In genomic region chr2:177260398-177260797, GRCh38 we compare ENCODE assay signal across 12 cellular contexts. TPM values are rescaled to one million over a fixed set of nuclear protein-coding genes. Genes with fewer than 3 reads are reported as not detected.
A peak's percentile ranks its signal among the peaks of the same experiment; 100 is the strongest.
DNase-seq lines count a peak whose midpoint lies in the region; ATAC-seq, FAIRE-seq and TF ChIP-seq lines count a peak whose summit lies in the region.
"Had no signal": no experiment of that assay in that cellular context is flagged by ENCODE, and none has a peak within 500 bp of the region (broad histone marks: within the 10 kb centered on the region; RNA-seq: fewer than 3 reads in every experiment).

No MANE protein-coding gene starts in this region.

- H3K4me3 ChIP-seq in kidney (ENCODE audit: low read length in 2 of 2) (peak overlapping the region; percentile 27 to 30), suprapubic skin (peak overlapping the region; percentile 93)

- TF ChIP-seq EP300 in suprapubic skin (IDR thresholded peaks at IDR 0.05), result no peak

- peaks cover 28% of the 10 kb centered on the region for H3K36me3 Mint-ChIP-seq in activated T-cell treated with anti-CD3 and anti-CD28 coated beads, Interleukin-2, amount 50 U/mL, for 4 hours (ENCODE audit: insufficient read depth)
- peaks cover 30% of the 10 kb centered on the region for H3K36me3 Mint-ChIP-seq in activated naive CD8-positive, alpha-beta T cell treated with anti-CD3 and anti-CD28 coated beads, Interleukin-2, amount 10 ng/mL, durations not matched to agents 7 days and 5 days

- H3K27me3 ChIP-seq in suprapubic skin, result no peaks in the 10 kb centered on the region

- H3K36me3 ChIP-seq in kidney (ENCODE audit: control insufficient read depth in 1 of 2, insufficient read depth in 2 of 2, low read length in 2 of 2) (no peaks in the 10 kb centered on the region), suprapubic skin (no peaks in the 10 kb centered on the region)

- H3K4me3 Mint-ChIP-seq in activated T-cell treated with anti-CD3 and anti-CD28 coated beads, Interleukin-2, amount 50 U/mL, for 4 hours, result peak overlapping the region; percentile 67
- peak overlapping the region; percentile 67 for H3K4me3 Mint-ChIP-seq in activated naive CD8-positive, alpha-beta T cell treated with anti-CD3 and anti-CD28 coated beads, Interleukin-2, amount 10 ng/mL, durations not matched to agents 7 days and 5 days

- H3K27ac Mint-ChIP-seq in activated naive CD8-positive, alpha-beta T cell treated with anti-CD3 and anti-CD28 coated beads, Interleukin-2, amount 10 ng/mL, durations not matched to agents 7 days and 5 days, result peak overlapping the region; percentile 47

- peak overlapping the region in 1 of 2 donors; percentile 33 for H3K27ac ChIP-seq in kidney (ENCODE audit: low read depth in 2 of 2, low read length in 2 of 2)
- H3K27ac ChIP-seq in suprapubic skin, result no peak overlapping the region

- H3K4me1 ChIP-seq in kidney (ENCODE audit: control insufficient read depth in 1 of 2, insufficient read depth in 1 of 2, low read depth in 1 of 2, low read length in 2 of 2) (peaks cover 20 to 21% of the 10 kb centered on the region in 2 donors), suprapubic skin (peaks cover 63% of the 10 kb centered on the region)

- peaks cover 67% of the 10 kb centered on the region for H3K4me1 Mint-ChIP-seq in activated T-cell treated with anti-CD3 and anti-CD28 coated beads, Interleukin-2, amount 50 U/mL, for 4 hours (ENCODE audit: low read depth)
- H3K4me1 Mint-ChIP-seq in activated naive CD8-positive, alpha-beta T cell treated with anti-CD3 and anti-CD28 coated beads, Interleukin-2, amount 10 ng/mL, durations not matched to agents 7 days and 5 days, result peaks cover 48% of the 10 kb centered on the region

- ATAC-seq in activated T-cell treated with anti-CD3 and anti-CD28 coated beads, Interleukin-2, amount 50 U/mL, for 4 hours, result no peak
- no peak for ATAC-seq in activated naive CD8-positive, alpha-beta T cell treated with anti-CD3 and anti-CD28 coated beads, Interleukin-2, amount 10 ng/mL, durations not matched to agents 7 days and 5 days (ENCODE audit: low read depth)

- no peak for FAIRE-seq in kidney (lab: Jason Lieb, UNC)
- FAIRE-seq: H1 had no signal

- H3K9me3 ChIP-seq in kidney (ENCODE audit: control insufficient read depth in 1 of 2, low read length in 2 of 2) (no peaks in the 10 kb centered on the region), suprapubic skin (no peaks in the 10 kb centered on the region)

- DNase-seq in activated T-cell treated with anti-CD3 and anti-CD28 coated beads, Interleukin-2, amount 50 U/mL, for 4 hours, result no peak
- no peak for DNase-seq in activated T-cell treated with anti-CD3 and anti-CD28 coated beads for 4 hours
- no peak for DNase-seq in activated naive CD8-positive, alpha-beta T cell treated with anti-CD3 and anti-CD28 coated beads, Interleukin-2, amount 10 ng/mL, durations not matched to agents 7 days and 5 days
- DNase-seq in kidney, result no peak
- no peak for DNase-seq in suprapubic skin (ENCODE audit: low spot score in 2 of 2)
- no peak for DNase-seq in OCI-M1 (lab: John Stamatoyannopoulos, UW)
- DNase-seq in stimulated activated naive CD4-positive, alpha-beta T cell treated with Interleukin-2 at 50 U/mL for 16 hours (lab: John Stamatoyannopoulos, UW), result no peak
- DNase-seq in cerebellar cortex (ENCODE audit: low spot score), result no peak
- DNase-seq: AML-193, aorta, NCI-H345 had no signal

- 43% methylated on average over 1 of the region's 1 CpG for WGBS in suprapubic skin

- TF ChIP-seq POLR2A in suprapubic skin (IDR thresholded peaks at IDR 0.05), result no peak

- H3K9me3 Mint-ChIP-seq in activated T-cell treated with anti-CD3 and anti-CD28 coated beads, Interleukin-2, amount 50 U/mL, for 4 hours, result no peaks in the 10 kb centered on the region
- peaks cover 4% of the 10 kb centered on the region for H3K9me3 Mint-ChIP-seq in activated naive CD8-positive, alpha-beta T cell treated with anti-CD3 and anti-CD28 coated beads, Interleukin-2, amount 10 ng/mL, durations not matched to agents 7 days and 5 days

- POLR2A ChIA-PET in activated naive CD8-positive, alpha-beta T cell treated with anti-CD3 and anti-CD28 coated beads, Interleukin-2, amount 10 ng/mL, durations not matched to agents 7 days and 5 days (lab: Charles Lee), result interaction anchor here (0.7 to 0.8 kb wide), 3 partner anchors 49 to 96 kb away, joined by 3 to 5 read pairs (median 3); no protein-coding TSS in a partner anchor

- no peak overlapping the region for H3K9ac ChIP-seq in kidney (ENCODE audit: low read length in 2 of 2)

- H3K27me3 Mint-ChIP-seq in activated T-cell treated with anti-CD3 and anti-CD28 coated beads, Interleukin-2, amount 50 U/mL, for 4 hours (ENCODE audit: low read depth), result no peaks in the 10 kb centered on the region
- H3K27me3 Mint-ChIP-seq in activated naive CD8-positive, alpha-beta T cell treated with anti-CD3 and anti-CD28 coated beads, Interleukin-2, amount 10 ng/mL, durations not matched to agents 7 days and 5 days, result no peaks in the 10 kb centered on the region

- intact Hi-C loops in kidney (cut with DNase I), result no loop called here

- no peak for TF ChIP-seq CTCF in kidney (IDR thresholded peaks at IDR 0.05; ENCODE audit: borderline replicate concordance, extremely low read depth, insufficient read depth)
- TF ChIP-seq CTCF in suprapubic skin (IDR thresholded peaks at IDR 0.05), result no peak

RNA-seq across cellular contexts. Expression of gene NFE2L2, which starts 4.1 kb away (rescaled TPM):
- 10 to 100 TPM; 58.5 to 62.4 (median 60.5) TPM for total RNA-seq in activated T-cell treated with anti-CD3 and anti-CD28 coated beads, Interleukin-2, amount 50 U/mL, for 4 hours
- total RNA-seq in activated naive CD8-positive, alpha-beta T cell treated with anti-CD3 and anti-CD28 coated beads, Interleukin-2, amount 10 ng/mL, durations not matched to agents 7 days and 5 days, result 10 to 100 TPM; 71.0 to 78.8 TPM
- total RNA-seq in kidney (149 TPM), suprapubic skin (100 to 1,000 TPM; 130 to 180 (median 160) TPM)
- 105 TPM for polyA plus RNA-seq in kidney (ENCODE audit: insufficient read depth, low read depth, low replicate concordance)

RNA-seq across cellular contexts. Expression of gene HNRNPA3, which starts 47.8 kb away (rescaled TPM):
- 100 to 1,000 TPM; 292 to 332 (median 316) TPM for total RNA-seq in activated T-cell treated with anti-CD3 and anti-CD28 coated beads, Interleukin-2, amount 50 U/mL, for 4 hours
- total RNA-seq in activated naive CD8-positive, alpha-beta T cell treated with anti-CD3 and anti-CD28 coated beads, Interleukin-2, amount 10 ng/mL, durations not matched to agents 7 days and 5 days, result 100 to 1,000 TPM; 250 to 256 TPM
- total RNA-seq in kidney, result 173 TPM
- 156 TPM for polyA plus RNA-seq in kidney (ENCODE audit: insufficient read depth, low read depth, low replicate concordance)
- total RNA-seq in suprapubic skin, result 10 to 100 TPM; 37.8 to 99.9 (median 43.8) TPM
